17 cellular contexts compared by ENCODE assay signal in the genomic region with DNA sequence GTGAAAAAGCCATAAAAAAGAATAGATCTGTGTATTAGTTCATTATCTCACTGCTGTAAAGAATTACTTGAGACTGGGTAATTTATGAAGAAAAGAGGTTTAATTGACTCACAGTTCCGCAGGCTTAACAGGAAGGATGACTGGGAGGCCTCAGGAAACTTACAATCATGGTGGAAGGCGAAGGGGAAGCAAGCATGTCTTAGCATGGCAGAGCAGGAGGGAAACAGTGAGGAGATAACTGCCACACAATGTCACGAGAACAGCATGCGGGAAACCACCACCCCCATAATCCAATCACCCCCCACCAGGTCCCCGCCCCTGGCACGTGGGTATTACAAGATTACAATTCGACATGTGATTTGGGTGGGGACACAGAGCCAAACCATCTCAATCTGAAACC. TPM values are rescaled to one million over a fixed set of nuclear protein-coding genes. Genes with fewer than 3 reads are reported as not detected.
DNase-seq lines count a peak whose midpoint lies in the region; ATAC-seq and TF ChIP-seq lines count a peak whose summit lies in the region.
"Had no signal": no experiment of that assay in that cellular context is flagged by ENCODE, and none has a peak within 500 bp of the region (broad histone marks: within the 10 kb centered on the region; RNA-seq: fewer than 3 reads in every experiment).

No MANE protein-coding gene starts in this region.

- peak overlapping the region in 3 of 4 donors; percentile 77 to 85 (median 80) for H3K27ac ChIP-seq in gastroesophageal sphincter
- H3K27ac ChIP-seq in smooth muscle cell (ENCODE audit: low read depth), result peak overlapping the region; percentile 90
- H3K27ac ChIP-seq: PC-9 had no signal

- H3K27me3 Mint-ChIP-seq in WTC11 (ENCODE audit: low read depth), result no peaks in the 10 kb centered on the region

- no peak for TF ChIP-seq CTCF in WTC11 (IDR thresholded peaks at IDR 0.05)
- no peak for TF ChIP-seq CTCF in gastroesophageal sphincter (IDR thresholded peaks at IDR 0.05)
- TF ChIP-seq CTCF in smooth muscle cell (IDR thresholded peaks at IDR 0.05; ENCODE audit: borderline replicate concordance, insufficient read depth, poor library complexity, severe bottlenecking), result no peak

- H3F3A ChIP-seq in smooth muscle cell (ENCODE audit: low read depth), result peaks cover 19% of the 10 kb centered on the region

- no peaks in the 10 kb centered on the region for H3K4me1 Mint-ChIP-seq in WTC11

- H3K27me3 ChIP-seq in gastroesophageal sphincter (no peaks in the 10 kb centered on the region), smooth muscle cell (ENCODE audit: low read depth) (no peaks in the 10 kb centered on the region)

- no peak for TF ChIP-seq POLR2A in gastroesophageal sphincter (IDR thresholded peaks at IDR 0.05)

- no peak overlapping the region for H3K9ac ChIP-seq in smooth muscle cell (ENCODE audit: low read depth)

- no peak overlapping the region for H3K4me3 Mint-ChIP-seq in WTC11
- H3K4me3 Mint-ChIP-seq: CD14-positive monocyte had no signal

- 0 out of 2 replicates have a peak overlapping the region, but pooled peaks have one; percentile 57 for H3K27ac Mint-ChIP-seq in WTC11

- no peaks in the 10 kb centered on the region for H3K9me3 Mint-ChIP-seq in WTC11

- H3K4me3 ChIP-seq in gastroesophageal sphincter (no peak overlapping the region), smooth muscle cell (no peak overlapping the region)
- H3K4me3 ChIP-seq: A549, HAP-1, PC-9 had no signal

- H3K36me3 ChIP-seq in gastroesophageal sphincter (peaks cover 0 to 19% of the 10 kb centered on the region in 2 donors), smooth muscle cell (ENCODE audit: low read depth) (peaks cover 8% of the 10 kb centered on the region)

- H3K79me2 ChIP-seq in smooth muscle cell (ENCODE audit: low read depth), result no peaks in the 10 kb centered on the region

- no peak overlapping the region for H3K4me2 ChIP-seq in smooth muscle cell
- H3K4me2 ChIP-seq: PC-9 had no signal

- POLR2A ChIA-PET in WTC11 (lab: Charles Lee), result no interaction called here

- H2AFZ ChIP-seq in smooth muscle cell (ENCODE audit: low read depth), result no peak overlapping the region
- H2AFZ ChIP-seq: PC-9 had no signal

- intact Hi-C loops in Right ventricle myocardium inferior (cut with DNase I), result no loop called here
- intact Hi-C loops in left cardiac atrium (cut with DNase I), result no loop called here

- TF ChIP-seq EP300 in gastroesophageal sphincter (IDR thresholded peaks at IDR 0.05), result no peak

- H3K9me3 ChIP-seq in gastroesophageal sphincter (no peaks in the 10 kb centered on the region), smooth muscle cell (replicated peaks; ENCODE audit: low read depth) (no peaks in the 10 kb centered on the region)
- H3K9me3 ChIP-seq: A549, Caco-2, HAP-1 had no signal

- peaks cover 27% of the 10 kb centered on the region for H4K20me1 ChIP-seq in smooth muscle cell (ENCODE audit: low read depth)

- H3K4me1 ChIP-seq in gastroesophageal sphincter, result peaks cover 4 to 64% (median 9%) of the 10 kb centered on the region in 3 donors
- no peaks in the 10 kb centered on the region for H3K4me1 ChIP-seq in smooth muscle cell (ENCODE audit: low read depth)
- H3K4me1 ChIP-seq: Caco-2 had no signal

- peak; percentile 17 for DNase-seq in Right ventricle myocardium inferior (ENCODE audit: missing footprints)
- no peak for DNase-seq in left cardiac atrium
- DNase-seq in WTC11 (ENCODE audit: low spot score), result no peak
- DNase-seq in smooth muscle cell (lab: John Stamatoyannopoulos, UW; ENCODE audit: unreplicated experiment), result no peak
- no peak for DNase-seq in HK-2 (ENCODE audit: unreplicated experiment)
- DNase-seq in LoVo (ENCODE audit: low spot score), result no peak
- DNase-seq: Caco-2, NCI-H146, NCI-H226, NCI-H526 treated with DMSO at 0.1 percent for 48 hours, PC-9, SHP77 had no signal

- 83 to 97% methylated on average over 5 to 6 of the region's 7 CpGs for whole genome bisulfite sequencing in gastroesophageal sphincter (ENCODE audit: low coverage in 1 of 2), 2 donors
- 94% methylated on average over 7 of the region's 7 CpGs for WGBS in smooth muscle cell (ENCODE audit: low lambda C conversion rate)

- no peak for ATAC-seq in Right ventricle myocardium inferior
- no peak for ATAC-seq in left cardiac atrium
- no peak for ATAC-seq in WTC11
- no peak for ATAC-seq in gastroesophageal sphincter
- ATAC-seq in GM18502 (IDR thresholded peaks at IDR 0.05; ENCODE audit: poor library complexity, unreplicated experiment), result no peak

- CTCF ChIA-PET in WTC11 (lab: Charles Lee), result no interaction called here

- H3K36me3 Mint-ChIP-seq in WTC11, result peaks cover 7% of the 10 kb centered on the region

TF ChIP-seq in WTC11, 78 proteins besides CTCF, POLR2A, EP300 and RAD21:
- TF ChIP-seq, protein P1, sequence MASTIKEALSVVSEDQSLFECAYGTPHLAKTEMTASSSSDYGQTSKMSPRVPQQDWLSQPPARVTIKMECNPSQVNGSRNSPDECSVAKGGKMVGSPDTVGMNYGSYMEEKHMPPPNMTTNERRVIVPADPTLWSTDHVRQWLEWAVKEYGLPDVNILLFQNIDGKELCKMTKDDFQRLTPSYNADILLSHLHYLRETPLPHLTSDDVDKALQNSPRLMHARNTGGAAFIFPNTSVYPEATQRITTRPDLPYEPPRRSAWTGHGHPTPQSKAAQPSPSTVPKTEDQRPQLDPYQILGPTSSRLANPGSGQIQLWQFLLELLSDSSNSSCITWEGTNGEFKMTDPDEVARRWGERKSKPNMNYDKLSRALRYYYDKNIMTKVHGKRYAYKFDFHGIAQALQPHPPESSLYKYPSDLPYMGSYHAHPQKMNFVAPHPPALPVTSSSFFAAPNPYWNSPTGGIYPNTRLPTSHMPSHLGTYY (CRISPR knock-in tag; IDR thresholded peaks at IDR 0.05), result no peak
- TF ChIP-seq, protein P2, sequence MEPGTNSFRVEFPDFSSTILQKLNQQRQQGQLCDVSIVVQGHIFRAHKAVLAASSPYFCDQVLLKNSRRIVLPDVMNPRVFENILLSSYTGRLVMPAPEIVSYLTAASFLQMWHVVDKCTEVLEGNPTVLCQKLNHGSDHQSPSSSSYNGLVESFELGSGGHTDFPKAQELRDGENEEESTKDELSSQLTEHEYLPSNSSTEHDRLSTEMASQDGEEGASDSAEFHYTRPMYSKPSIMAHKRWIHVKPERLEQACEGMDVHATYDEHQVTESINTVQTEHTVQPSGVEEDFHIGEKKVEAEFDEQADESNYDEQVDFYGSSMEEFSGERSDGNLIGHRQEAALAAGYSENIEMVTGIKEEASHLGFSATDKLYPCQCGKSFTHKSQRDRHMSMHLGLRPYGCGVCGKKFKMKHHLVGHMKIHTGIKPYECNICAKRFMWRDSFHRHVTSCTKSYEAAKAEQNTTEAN (CRISPR knock-in tag; IDR thresholded peaks at IDR 0.05), result no peak
- TF ChIP-seq NR2C2 (CRISPR knock-in tag; IDR thresholded peaks at IDR 0.05) (no peak), TP53 (CRISPR knock-in tag; IDR thresholded peaks at IDR 0.05) (no peak), OVOL2 (CRISPR knock-in tag; IDR thresholded peaks at IDR 0.05; ENCODE audit: borderline replicate concordance) (no peak), ETV6 (CRISPR knock-in tag; IDR thresholded peaks at IDR 0.05) (no peak), NFYB (CRISPR knock-in tag; conservative IDR thresholded peaks at IDR 0.05; ENCODE audit: low read depth) (no peak), NR1H2 (CRISPR knock-in tag; IDR thresholded peaks at IDR 0.05) (no peak), MYBL2 (CRISPR knock-in tag; IDR thresholded peaks at IDR 0.05) (no peak), ZNF232 (CRISPR knock-in tag; IDR thresholded peaks at IDR 0.05) (no peak), ESRRA (CRISPR knock-in tag; IDR thresholded peaks at IDR 0.05; ENCODE audit: borderline replicate concordance) (no peak), KAT7 (CRISPR knock-in tag; IDR thresholded peaks at IDR 0.05; ENCODE audit: borderline replicate concordance) (no peak)
- TF ChIP-seq, protein P3, sequence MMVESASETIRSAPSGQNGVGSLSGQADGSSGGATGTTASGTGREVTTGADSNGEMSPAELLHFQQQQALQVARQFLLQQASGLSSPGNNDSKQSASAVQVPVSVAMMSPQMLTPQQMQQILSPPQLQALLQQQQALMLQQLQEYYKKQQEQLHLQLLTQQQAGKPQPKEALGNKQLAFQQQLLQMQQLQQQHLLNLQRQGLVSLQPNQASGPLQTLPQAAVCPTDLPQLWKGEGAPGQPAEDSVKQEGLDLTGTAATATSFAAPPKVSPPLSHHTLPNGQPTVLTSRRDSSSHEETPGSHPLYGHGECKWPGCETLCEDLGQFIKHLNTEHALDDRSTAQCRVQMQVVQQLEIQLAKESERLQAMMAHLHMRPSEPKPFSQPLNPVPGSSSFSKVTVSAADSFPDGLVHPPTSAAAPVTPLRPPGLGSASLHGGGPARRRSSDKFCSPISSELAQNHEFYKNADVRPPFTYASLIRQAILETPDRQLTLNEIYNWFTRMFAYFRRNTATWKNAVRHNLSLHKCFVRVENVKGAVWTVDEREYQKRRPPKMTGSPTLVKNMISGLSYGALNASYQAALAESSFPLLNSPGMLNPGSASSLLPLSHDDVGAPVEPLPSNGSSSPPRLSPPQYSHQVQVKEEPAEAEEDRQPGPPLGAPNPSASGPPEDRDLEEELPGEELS (CRISPR knock-in tag; IDR thresholded peaks at IDR 0.05), result no peak
- TF ChIP-seq, protein P4, sequence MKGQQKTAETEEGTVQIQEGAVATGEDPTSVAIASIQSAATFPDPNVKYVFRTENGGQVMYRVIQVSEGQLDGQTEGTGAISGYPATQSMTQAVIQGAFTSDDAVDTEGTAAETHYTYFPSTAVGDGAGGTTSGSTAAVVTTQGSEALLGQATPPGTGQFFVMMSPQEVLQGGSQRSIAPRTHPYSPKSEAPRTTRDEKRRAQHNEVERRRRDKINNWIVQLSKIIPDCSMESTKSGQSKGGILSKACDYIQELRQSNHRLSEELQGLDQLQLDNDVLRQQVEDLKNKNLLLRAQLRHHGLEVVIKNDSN (CRISPR knock-in tag; IDR thresholded peaks at IDR 0.05), result no peak
- TF ChIP-seq, protein P5, sequence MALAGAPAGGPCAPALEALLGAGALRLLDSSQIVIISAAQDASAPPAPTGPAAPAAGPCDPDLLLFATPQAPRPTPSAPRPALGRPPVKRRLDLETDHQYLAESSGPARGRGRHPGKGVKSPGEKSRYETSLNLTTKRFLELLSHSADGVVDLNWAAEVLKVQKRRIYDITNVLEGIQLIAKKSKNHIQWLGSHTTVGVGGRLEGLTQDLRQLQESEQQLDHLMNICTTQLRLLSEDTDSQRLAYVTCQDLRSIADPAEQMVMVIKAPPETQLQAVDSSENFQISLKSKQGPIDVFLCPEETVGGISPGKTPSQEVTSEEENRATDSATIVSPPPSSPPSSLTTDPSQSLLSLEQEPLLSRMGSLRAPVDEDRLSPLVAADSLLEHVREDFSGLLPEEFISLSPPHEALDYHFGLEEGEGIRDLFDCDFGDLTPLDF (CRISPR knock-in tag; IDR thresholded peaks at IDR 0.05), result no peak

RNA-seq across cellular contexts. Expression of a gene that starts 39.1 kb away (rescaled TPM):
- total RNA-seq in Right ventricle myocardium inferior, result 9.3 TPM
- total RNA-seq in left cardiac atrium, result 10 to 100 TPM in 1 of 2 donors, 1 to 10 TPM in 1; 9.4 to 13.1 TPM
- 2.6 to 4.6 TPM (median 2.9 TPM) in 3 replicates for total RNA-seq in WTC11 (2021)
- 10 to 100 TPM; 13.5 to 39.2 (median 20.3) TPM for total RNA-seq in gastroesophageal sphincter
- total RNA-seq in smooth muscle cell, result 7.4 and 17.3 TPM in 2 replicates
- 14.6 and 15.0 TPM in 2 replicates for polyA plus RNA-seq in smooth muscle cell
